13 cellular contexts compared by ENCODE assay signal in genomic region chr18:5556317-5556974, GRCh38. TPM values are rescaled to one million over a fixed set of nuclear protein-coding genes. Genes with fewer than 3 reads are reported as not detected.
A peak's percentile ranks its signal among the peaks of the same experiment; 100 is the strongest.
DNase-seq lines count a peak whose midpoint lies in the region; ATAC-seq and TF ChIP-seq lines count a peak whose summit lies in the region.
"Had no signal": no experiment of that assay in that cellular context is flagged by ENCODE, and none has a peak within 500 bp of the region (broad histone marks: within the 10 kb centered on the region; RNA-seq: fewer than 3 reads in every experiment).

No MANE protein-coding gene starts in this region.

- H3K9me2 ChIP-seq in SK-N-SH: no peaks in the 10 kb centered on the region

- TF ChIP-seq CTCF in WI38 (IDR thresholded peaks at IDR 0.05; ENCODE audit: low read depth, low read length): no peak
- peak in 1 of 4 experiments; percentile 32 for TF ChIP-seq CTCF in gastroesophageal sphincter (IDR thresholded peaks at IDR 0.05)
- no peak for TF ChIP-seq CTCF in SK-N-SH (IDR thresholded peaks at IDR 0.05)

- H3K9me3 ChIP-seq in gastroesophageal sphincter (no peaks in the 10 kb centered on the region), SK-N-SH (no peaks in the 10 kb centered on the region)

- ATAC-seq in gastroesophageal sphincter: peak; percentile 86
- peak; percentile 94 for ATAC-seq in sciatic nerve
- ATAC-seq in GM18873 (IDR thresholded peaks at IDR 0.05; ENCODE audit: low FRiP score, unreplicated experiment): no peak
- no peak for ATAC-seq in GM21737 (IDR thresholded peaks at IDR 0.05; ENCODE audit: unreplicated experiment)
- ATAC-seq: activated naive CD8-positive, alpha-beta T cell treated with anti-CD3 and anti-CD28 coated beads, Interleukin-2, amount 50 U/mL, for 24 hours; natural killer cell had no signal

- intact Hi-C loops in sciatic nerve (cut with DNase I): no loop called here

- no peaks in the 10 kb centered on the region for H3K36me3 ChIP-seq in gastroesophageal sphincter
- H3K36me3 ChIP-seq in SK-N-SH (replicated peaks in 1 of 2; ENCODE audit: control insufficient read depth in 1 of 2, insufficient read depth in 2 of 2, low read length in 1 of 2): no peaks in the 10 kb centered on the region

- peak; percentile 58 for DNase-seq in GM03348 (ENCODE audit: low spot score)
- DNase-seq in sciatic nerve (ENCODE audit: low spot score): no peak
- no peak for DNase-seq in SK-N-SH
- DNase-seq in T-helper 1 cell: no peak
- DNase-seq: activated naive CD8-positive, alpha-beta T cell treated with anti-CD3 and anti-CD28 coated beads, Interleukin-2, amount 50 U/mL, for 24 hours; HFFc6; natural killer cell; NCI-H1417 had no signal

- POLR2A ChIA-PET in SK-N-SH (lab: Yijun Ruan, JAX): no interaction called here

- peak overlapping the region in 3 of 4 donors; percentile 25 to 64 (median 63) for H3K27ac ChIP-seq in gastroesophageal sphincter
- no peak overlapping the region for H3K27ac ChIP-seq in SK-N-SH (ENCODE audit: low read depth in 2 of 2, low read length in 1 of 2)
- H3K27ac ChIP-seq: SK-N-MC had no signal

- peak overlapping the region; percentile 32 for H3K4me3 ChIP-seq in WI38 (ENCODE audit: low read depth, low read length)
- H3K4me3 ChIP-seq in gastroesophageal sphincter: no peak overlapping the region
- no peak overlapping the region for H3K4me3 ChIP-seq in SK-N-SH (ENCODE audit: low read depth in 2 of 2, low read length in 1 of 2)
- H3K4me3 ChIP-seq: SK-N-MC had no signal

- TF ChIP-seq POLR2A in gastroesophageal sphincter (IDR thresholded peaks at IDR 0.05): no peak

- H3K27me3 ChIP-seq in gastroesophageal sphincter (no peaks in the 10 kb centered on the region), SK-N-SH (ENCODE audit: insufficient read depth) (no peaks in the 10 kb centered on the region)

- H3K4me2 ChIP-seq in SK-N-SH: no peak overlapping the region

- H3K9ac ChIP-seq in SK-N-SH: no peak overlapping the region

- no peak for TF ChIP-seq RAD21 in SK-N-SH (IDR thresholded peaks at IDR 0.05; ENCODE audit: low read length)

- CTCF ChIA-PET in SK-N-SH (lab: Yijun Ruan, JAX): interaction anchor here (0.6 kb wide), 1 partner anchor 126 kb away, joined by 3 read pairs; no protein-coding TSS in a partner anchor

- H3F3A ChIP-seq in SK-N-SH (replicated peaks; ENCODE audit: insufficient read depth): no peaks in the 10 kb centered on the region

- H2AFZ ChIP-seq in SK-N-SH (ENCODE audit: low read depth): no peak overlapping the region

- no peak for TF ChIP-seq EP300 in gastroesophageal sphincter (IDR thresholded peaks at IDR 0.05)
- TF ChIP-seq EP300 in SK-N-SH (IDR thresholded peaks at IDR 0.05; ENCODE audit: borderline replicate concordance in 1 of 2, low read depth in 1 of 2, low read length in 1 of 2): no peak

- H4K20me1 ChIP-seq in SK-N-SH (ENCODE audit: insufficient read depth): no peaks in the 10 kb centered on the region

- WGBS in gastroesophageal sphincter (ENCODE audit: low coverage in 1 of 2), 2 donors: 31 to 64% methylated on average over 6 to 7 of the region's 8 CpGs
- 7% methylated on average over 8 of the region's 8 CpGs for WGBS in SK-N-SH (ENCODE audit: low lambda C conversion rate)

- H3K79me2 ChIP-seq in SK-N-SH (ENCODE audit: insufficient read depth): no peaks in the 10 kb centered on the region

- no peaks in the 10 kb centered on the region for H3K4me1 ChIP-seq in gastroesophageal sphincter
- no peaks in the 10 kb centered on the region for H3K4me1 ChIP-seq in SK-N-SH (ENCODE audit: control insufficient read depth in 1 of 2, insufficient read depth in 2 of 2, low read depth in 1 of 2, low read length in 1 of 2)

TF ChIP-seq in SK-N-SH, 30 proteins besides CTCF, POLR2A, EP300 and RAD21:
- TF ChIP-seq, protein P1, sequence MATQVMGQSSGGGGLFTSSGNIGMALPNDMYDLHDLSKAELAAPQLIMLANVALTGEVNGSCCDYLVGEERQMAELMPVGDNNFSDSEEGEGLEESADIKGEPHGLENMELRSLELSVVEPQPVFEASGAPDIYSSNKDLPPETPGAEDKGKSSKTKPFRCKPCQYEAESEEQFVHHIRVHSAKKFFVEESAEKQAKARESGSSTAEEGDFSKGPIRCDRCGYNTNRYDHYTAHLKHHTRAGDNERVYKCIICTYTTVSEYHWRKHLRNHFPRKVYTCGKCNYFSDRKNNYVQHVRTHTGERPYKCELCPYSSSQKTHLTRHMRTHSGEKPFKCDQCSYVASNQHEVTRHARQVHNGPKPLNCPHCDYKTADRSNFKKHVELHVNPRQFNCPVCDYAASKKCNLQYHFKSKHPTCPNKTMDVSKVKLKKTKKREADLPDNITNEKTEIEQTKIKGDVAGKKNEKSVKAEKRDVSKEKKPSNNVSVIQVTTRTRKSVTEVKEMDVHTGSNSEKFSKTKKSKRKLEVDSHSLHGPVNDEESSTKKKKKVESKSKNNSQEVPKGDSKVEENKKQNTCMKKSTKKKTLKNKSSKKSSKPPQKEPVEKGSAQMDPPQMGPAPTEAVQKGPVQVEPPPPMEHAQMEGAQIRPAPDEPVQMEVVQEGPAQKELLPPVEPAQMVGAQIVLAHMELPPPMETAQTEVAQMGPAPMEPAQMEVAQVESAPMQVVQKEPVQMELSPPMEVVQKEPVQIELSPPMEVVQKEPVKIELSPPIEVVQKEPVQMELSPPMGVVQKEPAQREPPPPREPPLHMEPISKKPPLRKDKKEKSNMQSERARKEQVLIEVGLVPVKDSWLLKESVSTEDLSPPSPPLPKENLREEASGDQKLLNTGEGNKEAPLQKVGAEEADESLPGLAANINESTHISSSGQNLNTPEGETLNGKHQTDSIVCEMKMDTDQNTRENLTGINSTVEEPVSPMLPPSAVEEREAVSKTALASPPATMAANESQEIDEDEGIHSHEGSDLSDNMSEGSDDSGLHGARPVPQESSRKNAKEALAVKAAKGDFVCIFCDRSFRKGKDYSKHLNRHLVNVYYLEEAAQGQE (IDR thresholded peaks at IDR 0.05; ENCODE audit: low read depth, low read length): no peak
- TF ChIP-seq RCOR1 (IDR thresholded peaks at IDR 0.05; ENCODE audit: low read length): no peak

RNA-seq across cellular contexts. Expression of gene EPB41L3, which starts 12.6 kb away (rescaled TPM):
- 10 to 100 TPM; 27.4 to 66.6 (median 43.4) TPM for total RNA-seq in gastroesophageal sphincter
- total RNA-seq in sciatic nerve: 73.1 TPM
- 0.15 and 0.84 TPM in 2 replicates for polyA plus RNA-seq in SK-N-SH (2012; rRNA removed)
- 0.22 and 0.32 TPM in 2 replicates for polyA plus RNA-seq in SK-N-SH (2012; cell fraction: cytosol; rRNA removed)
- 0.21 and 0.39 TPM in 2 replicates for polyA plus RNA-seq in SK-N-SH (2012; cell fraction: nucleus; rRNA removed)

Comparison
In these comparisons a context has a peak if more than half of its experiments do, and no peak if none do; other contexts are left out.
1. ATAC-seq: peak in gastroesophageal sphincter (single experiment) and sciatic nerve (single experiment); none in GM18873 (single experiment) and GM21737 (single experiment).
2. H3K27ac ChIP-seq: peak in gastroesophageal sphincter (3 of 4); none in SK-N-SH (0 of 2).